28 cellular contexts compared by ENCODE assay signal in genomic region chr2:16175247-16175825, GRCh38.
"Had no signal": no experiment of that assay in that cellular context is flagged by ENCODE, and none has a peak within 500 bp of the region (broad histone marks: within the 10 kb centered on the region; RNA-seq: fewer than 3 reads in every experiment).

No MANE protein-coding gene starts in this region.

- DNase-seq: effector CD8-positive, alpha-beta T cell; endodermal cell; heart left ventricle; kidney; mucosa of descending colon; naive B cell; right lobe of liver; small intestine; stimulated activated CD4-positive, alpha-beta T cell treated with anti-CD3 and anti-CD28 coated beads, Interleukin-15, amount 100 ng/mL, for 24 hours; stimulated activated CD4-positive, alpha-beta T cell treated with anti-CD3 and anti-CD28 coated beads, Interleukin-2, amount 100 ng/mL, for 48 hours; stimulated activated naive B cell treated with anti-CD40 and anti-IgM and Interleukin-4, amounts not matched to agents 10 μg/mL and 1 μg/mL and 100 μg/mL, for 72 hours had no signal

- H3K4me1 ChIP-seq: foreskin keratinocyte, gastroesophageal sphincter, parathyroid adenoma, right lobe of liver, tibial nerve, vagina had no signal

- H2AFZ ChIP-seq: hepatocyte, parathyroid adenoma had no signal

- H3K27ac ChIP-seq: esophagus muscularis mucosa, foreskin keratinocyte, gastroesophageal sphincter, heart left ventricle, hepatocyte, parathyroid adenoma, right lobe of liver, thoracic aorta, tibial nerve, vagina had no signal

- H3K79me2 ChIP-seq: hepatocyte, parathyroid adenoma had no signal

- H3K9me3 Mint-ChIP-seq: dendritic cell treated with granulocyte-macrophage colony-stimulating factor and Interleukin-4, amounts not matched to agents 40 ng/mL and 50 ng/mL, for 4 days; endodermal cell; memory B cell; mesothelial cell of epicardium; natural killer cell treated with Interleukin-12 subunit alpha and Interleukin-12 subunit beta and Interleukin-15 and Interleukin-18, amount 100 ng/mL, for 72 hours; neural crest cell; stimulated activated naive B cell treated with anti-CD40 and anti-IgM and Interleukin-4, amounts not matched to agents 10 μg/mL and 1 μg/mL and 100 μg/mL, for 72 hours; stimulated activated naive CD8-positive, alpha-beta T cell treated with anti-CD3 and anti-CD28 coated beads, Interleukin-15, Interleukin-2, amounts not matched to agents 100 ng/mL and 50 ng/mL, for 24 hours had no signal

- H3K4me1 Mint-ChIP-seq: memory B cell; naive B cell; stimulated activated naive B cell treated with anti-CD40 and anti-IgM and Interleukin-4, amounts not matched to agents 10 μg/mL and 1 μg/mL and 100 μg/mL, for 72 hours had no signal

- FAIRE-seq: kidney, small intestine had no signal

- H3K9me3 ChIP-seq: esophagus muscularis mucosa, gastroesophageal sphincter, heart left ventricle, mucosa of descending colon, right lobe of liver, thoracic aorta, tibial nerve, vagina had no signal

- H3K36me3 ChIP-seq: esophagus muscularis mucosa, gastroesophageal sphincter, heart left ventricle, right lobe of liver, thoracic aorta, tibial nerve, vagina had no signal

- H3K36me3 Mint-ChIP-seq: memory B cell; mesothelial cell of epicardium; naive B cell; natural killer cell treated with Interleukin-12 subunit alpha and Interleukin-12 subunit beta and Interleukin-15 and Interleukin-18, amount 100 ng/mL, for 72 hours; stimulated activated naive B cell treated with anti-CD40 and anti-IgM and Interleukin-4, amounts not matched to agents 10 μg/mL and 1 μg/mL and 100 μg/mL, for 72 hours had no signal

- H3K27me3 ChIP-seq: foreskin keratinocyte, gastroesophageal sphincter, heart left ventricle, hepatocyte, right lobe of liver, tibial nerve, vagina had no signal

- ATAC-seq: foreskin keratinocyte; gastroesophageal sphincter; heart left ventricle; left lobe of liver; mucosa of descending colon; right lobe of liver; stimulated activated naive B cell treated with anti-CD40 and anti-IgM and Interleukin-4, amounts not matched to agents 10 μg/mL and 1 μg/mL and 100 μg/mL, for 72 hours had no signal

- H3K27me3 Mint-ChIP-seq: dendritic cell treated with granulocyte-macrophage colony-stimulating factor and Interleukin-4, amounts not matched to agents 40 ng/mL and 50 ng/mL, for 4 days; memory B cell; natural killer cell treated with Interleukin-12 subunit alpha and Interleukin-12 subunit beta and Interleukin-15 and Interleukin-18, amount 100 ng/mL, for 72 hours; progenitor cell of endocrine pancreas; stimulated activated naive B cell treated with anti-CD40 and anti-IgM and Interleukin-4, amounts not matched to agents 10 μg/mL and 1 μg/mL and 100 μg/mL, for 72 hours; stimulated activated naive CD8-positive, alpha-beta T cell treated with anti-CD3 and anti-CD28 coated beads, Interleukin-15, Interleukin-2, amounts not matched to agents 100 ng/mL and 50 ng/mL, for 24 hours had no signal

- H3K27ac Mint-ChIP-seq: dendritic cell treated with granulocyte-macrophage colony-stimulating factor and Interleukin-4, amounts not matched to agents 40 ng/mL and 50 ng/mL, for 4 days; endodermal cell; memory B cell; mesothelial cell of epicardium; naive B cell; natural killer cell treated with Interleukin-12 subunit alpha and Interleukin-12 subunit beta and Interleukin-15 and Interleukin-18, amount 100 ng/mL, for 72 hours; progenitor cell of endocrine pancreas; stimulated activated naive B cell treated with anti-CD40 and anti-IgM and Interleukin-4, amounts not matched to agents 10 μg/mL and 1 μg/mL and 100 μg/mL, for 72 hours; stimulated activated naive CD8-positive, alpha-beta T cell treated with anti-CD3 and anti-CD28 coated beads, Interleukin-15, Interleukin-2, amounts not matched to agents 100 ng/mL and 50 ng/mL, for 24 hours had no signal

- H3K4me3 ChIP-seq: esophagus muscularis mucosa, gastroesophageal sphincter, heart left ventricle, hepatocyte, lung, mucosa of descending colon, right lobe of liver, thoracic aorta, tibial nerve, vagina had no signal

- H3K4me2 ChIP-seq: hepatocyte had no signal

- H3K4me3 Mint-ChIP-seq: dendritic cell treated with granulocyte-macrophage colony-stimulating factor and Interleukin-4, amounts not matched to agents 40 ng/mL and 50 ng/mL, for 4 days; endodermal cell; memory B cell; mesothelial cell of epicardium; naive B cell; natural killer cell treated with Interleukin-12 subunit alpha and Interleukin-12 subunit beta and Interleukin-15 and Interleukin-18, amount 100 ng/mL, for 72 hours; neural crest cell; stimulated activated naive B cell treated with anti-CD40 and anti-IgM and Interleukin-4, amounts not matched to agents 10 μg/mL and 1 μg/mL and 100 μg/mL, for 72 hours; stimulated activated naive CD8-positive, alpha-beta T cell treated with anti-CD3 and anti-CD28 coated beads, Interleukin-15, Interleukin-2, amounts not matched to agents 100 ng/mL and 50 ng/mL, for 24 hours had no signal

- H3K9ac ChIP-seq: parathyroid adenoma had no signal
